21 cellular contexts compared by ENCODE assay signal in genomic region chr2:10265328-10266132, GRCh38. TPM values are rescaled to one million over a fixed set of nuclear protein-coding genes. Genes with fewer than 3 reads are reported as not detected.
DNase-seq lines count a peak whose midpoint lies in the region; ATAC-seq and TF ChIP-seq lines count a peak whose summit lies in the region.
"Had no signal": no experiment of that assay in that cellular context is flagged by ENCODE, and none has a peak within 500 bp of the region (broad histone marks: within the 10 kb centered on the region; RNA-seq: fewer than 3 reads in every experiment).

No MANE protein-coding gene starts in this region.

- H3K4me1 ChIP-seq in heart left ventricle (peaks cover 0 to 12% (median 0%) of the 10 kb centered on the region in 12 donors), mucosa of rectum (ENCODE audit: control insufficient read depth in 2 of 2, insufficient read depth in 2 of 2, low read length in 2 of 2) (peaks cover 17 to 26% of the 10 kb centered on the region in 2 donors), upper lobe of right lung (peaks cover 8% of the 10 kb centered on the region), mesendoderm (ENCODE audit: control insufficient read depth, low read depth, low read length) (no peaks in the 10 kb centered on the region)
- H3K4me1 ChIP-seq: parathyroid adenoma had no signal

- in situ Hi-C loops in brain microvascular endothelial cell (cut with HindIII; ENCODE audit: low pct_ligation_motif_present, low sequenced_read_pairs), result no loop called here

- no peaks in the 10 kb centered on the region for H3K27me3 ChIP-seq in heart left ventricle
- no peaks in the 10 kb centered on the region for H3K27me3 ChIP-seq in brain microvascular endothelial cell (replicated peaks)
- H3K27me3 ChIP-seq in mucosa of rectum (ENCODE audit: control insufficient read depth in 2 of 2, insufficient read depth in 2 of 2, low read length in 2 of 2), result no peaks in the 10 kb centered on the region
- H3K27me3 ChIP-seq in upper lobe of right lung, result no peaks in the 10 kb centered on the region
- H3K27me3 ChIP-seq in mesendoderm (ENCODE audit: insufficient read depth, low read length, poor library complexity), result no peaks in the 10 kb centered on the region
- H3K27me3 ChIP-seq: cardiac muscle cell had no signal

- TF ChIP-seq CTCF in heart left ventricle (IDR thresholded peaks at IDR 0.05) (no peak), brain microvascular endothelial cell (IDR thresholded peaks at IDR 0.05; ENCODE audit: low read depth, low read length, missing control alignments) (no peak), upper lobe of right lung (IDR thresholded peaks at IDR 0.05) (no peak)

- H3K9me3 ChIP-seq in heart left ventricle, result no peaks in the 10 kb centered on the region
- no peaks in the 10 kb centered on the region for H3K9me3 ChIP-seq in mucosa of rectum (ENCODE audit: control insufficient read depth in 2 of 2, low read length in 2 of 2)
- H3K9me3 ChIP-seq in upper lobe of right lung, result no peaks in the 10 kb centered on the region
- H3K9me3 ChIP-seq: SK-N-SH had no signal

- H3K27ac ChIP-seq in heart left ventricle, result no peak overlapping the region
- no peak overlapping the region for H3K27ac ChIP-seq in brain microvascular endothelial cell
- peak overlapping the region; percentile 70 to 74 for H3K27ac ChIP-seq in mucosa of rectum (ENCODE audit: low read depth in 2 of 2, low read length in 2 of 2)
- no peak overlapping the region for H3K27ac ChIP-seq in upper lobe of right lung
- no peak overlapping the region for H3K27ac ChIP-seq in mesendoderm (ENCODE audit: low read depth, low read length)
- H3K27ac ChIP-seq: cardiac muscle cell, parathyroid adenoma, skin epidermis had no signal

- no peak overlapping the region for H3K23ac ChIP-seq in mesendoderm (ENCODE audit: low read length)

- H3K9ac ChIP-seq in mucosa of rectum (ENCODE audit: low read depth in 1 of 2, low read length in 2 of 2) (no peak overlapping the region), mesendoderm (ENCODE audit: low read length) (no peak overlapping the region)
- H3K9ac ChIP-seq: parathyroid adenoma, SK-N-SH had no signal

- H4K8ac ChIP-seq in mesendoderm (ENCODE audit: low read depth, low read length), result no peak overlapping the region

- H2BK15ac ChIP-seq in mesendoderm (replicated peaks; ENCODE audit: low read depth), result no peak overlapping the region

- intact Hi-C loops in Right ventricle myocardium superior (cut with DNase I) (no loop called here), heart left ventricle (cut with DNase I) (no loop called here), upper lobe of right lung (cut with DNase I) (no loop called here)

- TF ChIP-seq POLR2A in heart left ventricle (IDR thresholded peaks at IDR 0.05), result no peak

- H3K79me2 ChIP-seq in mesendoderm (ENCODE audit: control insufficient read depth, insufficient read depth, low read length), result no peaks in the 10 kb centered on the region
- H3K79me2 ChIP-seq: parathyroid adenoma had no signal

- 86 to 93% (median 91%) methylated on average over 16 to 18 of the region's 18 CpGs for WGBS in heart left ventricle, 4 donors
- WGBS in mesendoderm (ENCODE audit: extremely low coverage, insufficient coverage, low lambda C conversion rate), result no CpG with 5 or more reads among the region's 18 CpGs

- no peak overlapping the region for H4K5ac ChIP-seq in mesendoderm (ENCODE audit: low read length)

- peak; percentile 31 for DNase-seq in Right ventricle myocardium superior
- no peak for DNase-seq in heart left ventricle
- DNase-seq in brain microvascular endothelial cell, result peak; percentile 29
- peak; percentile 61 for DNase-seq in upper lobe of right lung
- DNase-seq in mesendoderm, result no peak
- DNase-seq: activated T-cell treated with anti-CD3 and anti-CD28 coated beads, Interleukin-2, amount 50 U/mL, for 72 hours; C1 segment of cervical spinal cord; naive B cell; NCI-H2227 treated with DMSO at 0.1 percent for 48 hours; NCI-H774; SK-N-SH; stimulated activated CD4-positive, alpha-beta T cell treated with anti-CD3 and anti-CD28 coated beads, Interleukin-4, amount 100 ng/mL, for 1 hour; T-helper 9 cell had no signal

- ATAC-seq in Right ventricle myocardium superior (ENCODE audit: poor library complexity) (no peak), heart left ventricle (no peak), upper lobe of right lung (no peak), HG03135 (IDR thresholded peaks at IDR 0.05; ENCODE audit: unreplicated experiment) (no peak), HG03442 (IDR thresholded peaks at IDR 0.05; ENCODE audit: unreplicated experiment) (no peak)
- ATAC-seq: activated T-cell treated with anti-CD3 and anti-CD28 coated beads, Interleukin-2, amount 50 U/mL, for 72 hours; Panc1 had no signal

- no peak overlapping the region for H2BK5ac ChIP-seq in mesendoderm (ENCODE audit: low read length)

- no peak overlapping the region for H3K4me2 ChIP-seq in mesendoderm (ENCODE audit: low read length)
- H3K4me2 ChIP-seq: SK-N-SH had no signal

- H2AK5ac ChIP-seq in mesendoderm (ENCODE audit: low read length), result no peak overlapping the region

- no peak overlapping the region for H3K4me3 ChIP-seq in heart left ventricle
- H3K4me3 ChIP-seq in brain microvascular endothelial cell (ENCODE audit: low read depth, low read length), result no peak overlapping the region
- H3K4me3 ChIP-seq in mucosa of rectum (ENCODE audit: low read length in 2 of 2), result no peak overlapping the region
- H3K4me3 ChIP-seq in upper lobe of right lung, result no peak overlapping the region
- no peak overlapping the region for H3K4me3 ChIP-seq in mesendoderm (ENCODE audit: low read length)
- H3K4me3 ChIP-seq: cardiac muscle cell, lung, skin epidermis had no signal

- no peak overlapping the region for H2BK120ac ChIP-seq in mesendoderm (ENCODE audit: low read depth, low read length)

- H3K4ac ChIP-seq in mesendoderm (ENCODE audit: low read depth, low read length), result no peak overlapping the region

- no peak overlapping the region for H3K56ac ChIP-seq in mesendoderm (ENCODE audit: low read length)

- no peaks in the 10 kb centered on the region for H3K79me1 ChIP-seq in mesendoderm (ENCODE audit: low read length)

- H3K36me3 ChIP-seq in heart left ventricle, result no peaks in the 10 kb centered on the region
- no peaks in the 10 kb centered on the region for H3K36me3 ChIP-seq in brain microvascular endothelial cell (replicated peaks)
- H3K36me3 ChIP-seq in mucosa of rectum (ENCODE audit: control insufficient read depth in 2 of 2, insufficient read depth in 2 of 2, low read length in 2 of 2), result no peaks in the 10 kb centered on the region
- no peaks in the 10 kb centered on the region for H3K36me3 ChIP-seq in upper lobe of right lung
- H3K36me3 ChIP-seq in mesendoderm (ENCODE audit: control insufficient read depth, insufficient read depth, low read length), result no peaks in the 10 kb centered on the region
- H3K36me3 ChIP-seq: cardiac muscle cell had no signal

- H3K18ac ChIP-seq in mesendoderm (ENCODE audit: low read length), result no peak overlapping the region

RNA-seq across cellular contexts. Expression of gene HPCAL1, which starts 37.2 kb away (rescaled TPM):
- total RNA-seq in Right ventricle myocardium superior (34.3 TPM), heart left ventricle (10 to 100 TPM; 18.9 to 63.2 (median 40.5) TPM), upper lobe of right lung (160 TPM)
- 10 to 100 TPM; 30.8 to 42.6 TPM for polyA plus RNA-seq in heart left ventricle
- polyA plus RNA-seq in mesendoderm (2013, experiment 1 of 2), result 9.2 TPM
- 8.8 TPM for polyA plus RNA-seq in mesendoderm (2013, experiment 2 of 2)

Comparison
In these comparisons a context has a peak if more than half of its experiments do, and no peak if none do; other contexts are left out.
1. DNase-seq: peak in Right ventricle myocardium superior (single experiment), brain microvascular endothelial cell (single experiment) and upper lobe of right lung (single experiment); none in heart left ventricle (0 of 5) and mesendoderm (single experiment).
2. H3K27ac ChIP-seq: peak in mucosa of rectum (2 of 2); none in heart left ventricle (0 of 12), brain microvascular endothelial cell (single experiment), upper lobe of right lung (single experiment) and mesendoderm (single experiment).